In genomic region chr2:70703900-70704549, GRCh38 we compare ENCODE assay signal across 16 cellular contexts.
DNase-seq lines count a peak whose midpoint lies in the region; ATAC-seq and TF ChIP-seq lines count a peak whose summit lies in the region.
"Had no signal": no experiment of that assay in that cellular context is flagged by ENCODE, and none has a peak within 500 bp of the region (broad histone marks: within the 10 kb centered on the region; RNA-seq: fewer than 3 reads in every experiment).

No MANE protein-coding gene starts in this region.

- H3K27me3 ChIP-seq in MG63 (no peaks in the 10 kb centered on the region), endodermal cell (ENCODE audit: control insufficient read depth, insufficient read depth, low read length, poor library complexity, severe bottlenecking) (no peaks in the 10 kb centered on the region)
- H3K27me3 ChIP-seq: SJCRH30, vagina had no signal

- peaks cover 5% of the 10 kb centered on the region for H3K4me1 ChIP-seq in endodermal cell (ENCODE audit: control insufficient read depth, insufficient read depth, low read length)
- H3K4me1 ChIP-seq: A549, SJCRH30, vagina had no signal

- H3K4me3 Mint-ChIP-seq in endodermal cell = no peak overlapping the region
- H3K4me3 Mint-ChIP-seq: activated naive CD8-positive, alpha-beta T cell treated with anti-CD3 and anti-CD28 coated beads, Interleukin-2, amount 10 ng/mL, durations not matched to agents 7 days and 5 days; CD4-positive, alpha-beta memory T cell had no signal

- peaks cover 6% of the 10 kb centered on the region for H3K4me1 Mint-ChIP-seq in endodermal cell
- H3K4me1 Mint-ChIP-seq: activated naive CD8-positive, alpha-beta T cell treated with anti-CD3 and anti-CD28 coated beads, Interleukin-2, amount 10 ng/mL, durations not matched to agents 7 days and 5 days; CD4-positive, alpha-beta memory T cell had no signal

- TF ChIP-seq CTCF in endodermal cell (conservative IDR thresholded peaks at IDR 0.05) = no peak

- H3K9me3 ChIP-seq in MG63 (no peaks in the 10 kb centered on the region), endodermal cell (ENCODE audit: control insufficient read depth, low read length) (no peaks in the 10 kb centered on the region)
- H3K9me3 ChIP-seq: A549, SJCRH30, vagina had no signal

- DNase-seq in activated CD8-positive, alpha-beta memory T cell treated with anti-CD3 and anti-CD28 coated beads for 24 hours = peak; percentile 32
- DNase-seq in activated CD8-positive, alpha-beta memory T cell treated with anti-CD3 and anti-CD28 coated beads, Interleukin-2, amount 50 U/mL, for 4 hours = no peak
- DNase-seq in MG63 (peak; percentile 59), endodermal cell (peak; percentile 38), posterior cingulate gyrus (peak in 8 of 10 donors; percentile 54 to 94 (median 68)), NCI-H2081 (lab: John Stamatoyannopoulos, UW) (no peak)
- DNase-seq: activated naive CD8-positive, alpha-beta T cell treated with anti-CD3 and anti-CD28 coated beads, Interleukin-2, amount 10 ng/mL, durations not matched to agents 7 days and 5 days; CD4-positive, alpha-beta memory T cell; Karpas-422; NCI-H1436; SJCRH30; stimulated activated CD4-positive, alpha-beta T cell treated with anti-CD3 and anti-CD28 coated beads, Interleukin-15, amount 100 ng/mL, for 24 hours had no signal

- no peaks in the 10 kb centered on the region for H3K36me3 Mint-ChIP-seq in endodermal cell (ENCODE audit: low read depth)
- H3K36me3 Mint-ChIP-seq: activated naive CD8-positive, alpha-beta T cell treated with anti-CD3 and anti-CD28 coated beads, Interleukin-2, amount 10 ng/mL, durations not matched to agents 7 days and 5 days; CD4-positive, alpha-beta memory T cell had no signal

- no peaks in the 10 kb centered on the region for H3K27me3 Mint-ChIP-seq in endodermal cell (ENCODE audit: insufficient read depth)
- H3K27me3 Mint-ChIP-seq: activated naive CD8-positive, alpha-beta T cell treated with anti-CD3 and anti-CD28 coated beads, Interleukin-2, amount 10 ng/mL, durations not matched to agents 7 days and 5 days had no signal

- H3K27ac ChIP-seq in endodermal cell (ENCODE audit: low read depth, low read length) = no peak overlapping the region
- H3K27ac ChIP-seq: A549, SJCRH30, vagina had no signal

- no peak overlapping the region for H3K4me3 ChIP-seq in MG63
- no peak overlapping the region for H3K4me3 ChIP-seq in endodermal cell (ENCODE audit: low read length)
- H3K4me3 ChIP-seq: A549, SJCRH30, vagina had no signal

- H3K36me3 ChIP-seq in MG63 (no peaks in the 10 kb centered on the region), endodermal cell (ENCODE audit: control insufficient read depth, insufficient read depth, low read length) (no peaks in the 10 kb centered on the region)
- H3K36me3 ChIP-seq: SJCRH30, vagina had no signal

- 82% methylated on average over 9 of the region's 9 CpGs; no CpG with 5 or more reads in 1 of the 2 experiments for WGBS in endodermal cell (ENCODE audit: insufficient coverage in 1 of 2, insufficient read length in 1 of 2), 2 experiments

- ATAC-seq in HG03460 (IDR thresholded peaks at IDR 0.05; ENCODE audit: unreplicated experiment) = no peak
- no peak for ATAC-seq in HG03175 (IDR thresholded peaks at IDR 0.05; ENCODE audit: unreplicated experiment)

- intact Hi-C loops in posterior cingulate gyrus (cut with DNase I) = no loop called here

- no peaks in the 10 kb centered on the region for H3K9me3 Mint-ChIP-seq in endodermal cell
- H3K9me3 Mint-ChIP-seq: activated naive CD8-positive, alpha-beta T cell treated with anti-CD3 and anti-CD28 coated beads, Interleukin-2, amount 10 ng/mL, durations not matched to agents 7 days and 5 days; CD4-positive, alpha-beta memory T cell had no signal

- no peak overlapping the region for H3K9ac ChIP-seq in endodermal cell (ENCODE audit: extremely low read depth, low read length, poor library complexity, severe bottlenecking)

- H3K27ac Mint-ChIP-seq in endodermal cell = peak overlapping the region; percentile 7
- H3K27ac Mint-ChIP-seq: activated naive CD8-positive, alpha-beta T cell treated with anti-CD3 and anti-CD28 coated beads, Interleukin-2, amount 10 ng/mL, durations not matched to agents 7 days and 5 days; CD4-positive, alpha-beta memory T cell had no signal

Comparison
In these comparisons a context has a peak if more than half of its experiments do, and no peak if none do; other contexts are left out.
1. DNase-seq: peak in activated CD8-positive, alpha-beta memory T cell treated with anti-CD3 and anti-CD28 coated beads for 24 hours (single experiment), MG63 (single experiment), endodermal cell (single experiment) and posterior cingulate gyrus (8 of 10); none in activated CD8-positive, alpha-beta memory T cell treated with anti-CD3 and anti-CD28 coated beads, Interleukin-2, amount 50 U/mL, for 4 hours (single experiment) and NCI-H2081 (0 of 2).